27 cellular contexts compared by ENCODE assay signal in genomic region chr1:24095140-24095859, GRCh38. TPM values are rescaled to one million over a fixed set of nuclear protein-coding genes. Genes with fewer than 3 reads are reported as not detected.
DNase-seq lines count a peak whose midpoint lies in the region; ATAC-seq, FAIRE-seq and TF ChIP-seq lines count a peak whose summit lies in the region.
"Had no signal": no experiment of that assay in that cellular context is flagged by ENCODE, and none has a peak within 500 bp of the region (broad histone marks: within the 10 kb centered on the region; RNA-seq: fewer than 3 reads in every experiment).

No MANE protein-coding gene starts in this region.

- H3K27ac ChIP-seq in left ventricle myocardium inferior (replicated peaks) (peak overlapping the region; percentile 96), kidney (ENCODE audit: low read depth in 2 of 2, low read length in 2 of 2) (no peak overlapping the region), gastrocnemius medialis (peak overlapping the region; percentile 93 to 97 (median 96))
- H3K27ac ChIP-seq: A549, GM23248 had no signal

- in situ Hi-C loops in gastrocnemius medialis (cut with MboI; ENCODE audit: low sequenced_read_pairs in 4 of 4), result no loop called here

- H3K27me3 ChIP-seq in left ventricle myocardium inferior (ENCODE audit: low read depth), result no peaks in the 10 kb centered on the region
- no peaks in the 10 kb centered on the region for H3K27me3 ChIP-seq in gastrocnemius medialis

- POLR2A ChIA-PET in WTC11 (lab: Charles Lee), result no interaction called here

- FAIRE-seq in kidney (lab: Jason Lieb, UNC), result no peak
- FAIRE-seq: A549 had no signal

- intact Hi-C loops in left ventricle myocardium inferior (cut with micrococcal nuclease) (no loop called here), cardiac septum (cut with DNase I) (no loop called here), kidney (cut with DNase I) (no loop called here), gastrocnemius medialis (cut with DNase I; ENCODE audit: low total_unique reads) (no loop called here)

- H3K4me1 Mint-ChIP-seq in WTC11, result peaks cover 9% of the 10 kb centered on the region
- H3K4me1 Mint-ChIP-seq: CD4-positive, alpha-beta memory T cell had no signal

- no peak overlapping the region for H3K9ac ChIP-seq in kidney (ENCODE audit: low read length in 2 of 2)
- H3K9ac ChIP-seq: GM23248 had no signal

- H3K4me3 ChIP-seq in left ventricle myocardium inferior (peak overlapping the region; percentile 12), kidney (ENCODE audit: low read length in 2 of 2) (no peak overlapping the region), gastrocnemius medialis (no peak overlapping the region)
- H3K4me3 ChIP-seq: A549, GM23248 had no signal

- TF ChIP-seq CTCF in left ventricle myocardium inferior (IDR thresholded peaks at IDR 0.05; ENCODE audit: borderline replicate concordance), result no peak
- TF ChIP-seq CTCF in WTC11 (IDR thresholded peaks at IDR 0.05), result no peak
- no peak for TF ChIP-seq CTCF in kidney (IDR thresholded peaks at IDR 0.05; ENCODE audit: borderline replicate concordance, extremely low read depth, insufficient read depth)
- no peak for TF ChIP-seq CTCF in gastrocnemius medialis (IDR thresholded peaks at IDR 0.05 in 4 of 5, conservative IDR thresholded peaks at IDR 0.05 in 1 of 5)

- H3K27me3 Mint-ChIP-seq in WTC11 (ENCODE audit: low read depth), result no peaks in the 10 kb centered on the region
- H3K27me3 Mint-ChIP-seq: CD4-positive, alpha-beta memory T cell had no signal

- no peaks in the 10 kb centered on the region for H3K9me3 Mint-ChIP-seq in WTC11
- H3K9me3 Mint-ChIP-seq: CD4-positive, alpha-beta memory T cell; IgD-negative memory B cell had no signal

- H3K4me3 Mint-ChIP-seq in WTC11, result no peak overlapping the region
- H3K4me3 Mint-ChIP-seq: CD4-positive, alpha-beta memory T cell; IgD-negative memory B cell had no signal

- H3K36me3 ChIP-seq in left ventricle myocardium inferior (peaks cover 42% of the 10 kb centered on the region), kidney (ENCODE audit: control insufficient read depth in 1 of 2, insufficient read depth in 2 of 2, low read length in 2 of 2) (peaks cover 0 to 7% of the 10 kb centered on the region in 2 donors), gastrocnemius medialis (peaks cover 0 to 25% of the 10 kb centered on the region in 2 donors)

- DNase-seq in left ventricle myocardium inferior (no peak), cardiac septum (ENCODE audit: low spot score) (no peak), WTC11 (ENCODE audit: low spot score) (no peak), kidney (peak; percentile 5), gastrocnemius medialis (no peak), amniotic stem cell (lab: John Stamatoyannopoulos, UW) (no peak)
- DNase-seq: AML-193; C1 segment of cervical spinal cord; CD4-positive, alpha-beta memory T cell; COR-L47; GM23248; NCI-H1092; NCI-H1417 treated with DMSO at 0.1 percent for 48 hours; NCI-H187; NCI-H2081 treated with DMSO at 0.1 percent for 48 hours; NCI-H2171; NCI-H524; NCI-H748 treated with DMSO at 0.1 percent for 48 hours; NK-92 treated with Interleukin-12 subunit alpha and Interleukin-12 subunit beta, amount 100 ng/mL, for 24 hours; PC-3 had no signal

- no peaks in the 10 kb centered on the region for H3K36me3 Mint-ChIP-seq in WTC11
- H3K36me3 Mint-ChIP-seq: CD4-positive, alpha-beta memory T cell; IgD-negative memory B cell had no signal

- no peaks in the 10 kb centered on the region for H3K9me3 ChIP-seq in left ventricle myocardium inferior (replicated peaks)
- no peaks in the 10 kb centered on the region for H3K9me3 ChIP-seq in kidney (ENCODE audit: control insufficient read depth in 1 of 2, low read length in 2 of 2)
- no peaks in the 10 kb centered on the region for H3K9me3 ChIP-seq in gastrocnemius medialis
- H3K9me3 ChIP-seq: A549 had no signal

- CTCF ChIA-PET in WTC11 (lab: Charles Lee), result interaction anchor here (0.6 to 3.5 kb wide), 20 partner anchors 9 to 296 kb away, joined by 3 to 16 read pairs (median 4); partner anchors contain the start of gene MYOM3

- peak; percentile 38 for ATAC-seq in WTC11
- peak in 1 of 2 donors; percentile 0 for ATAC-seq in gastrocnemius medialis
- no peak for ATAC-seq in HG03039 (IDR thresholded peaks at IDR 0.05; ENCODE audit: unreplicated experiment)
- ATAC-seq: HCT116, PC-3 had no signal

- no peak for TF ChIP-seq POLR2A in gastrocnemius medialis (IDR thresholded peaks at IDR 0.05)

- no peak overlapping the region for H3K27ac Mint-ChIP-seq in WTC11
- H3K27ac Mint-ChIP-seq: CD4-positive, alpha-beta memory T cell; IgD-negative memory B cell had no signal

- peaks cover 90% of the 10 kb centered on the region for H3K4me1 ChIP-seq in left ventricle myocardium inferior
- peaks cover 10 to 11% of the 10 kb centered on the region in 2 donors for H3K4me1 ChIP-seq in kidney (ENCODE audit: control insufficient read depth in 1 of 2, insufficient read depth in 1 of 2, low read depth in 1 of 2, low read length in 2 of 2)
- peaks cover 31 to 39% of the 10 kb centered on the region in 2 donors for H3K4me1 ChIP-seq in gastrocnemius medialis

TF ChIP-seq in WTC11, 78 proteins besides CTCF, POLR2A, EP300 and RAD21 (continues in another document):
- no peak for TF ChIP-seq SMAD3 (CRISPR knock-in tag; IDR thresholded peaks at IDR 0.05; ENCODE audit: borderline replicate concordance)
- TF ChIP-seq ZNF423 (CRISPR knock-in tag; IDR thresholded peaks at IDR 0.05), result no peak
- no peak for TF ChIP-seq EMX1 (CRISPR knock-in tag; IDR thresholded peaks at IDR 0.05)
- TF ChIP-seq ATF6 (CRISPR knock-in tag; IDR thresholded peaks at IDR 0.05), result no peak
- TF ChIP-seq PRDM15 (CRISPR knock-in tag; IDR thresholded peaks at IDR 0.05), result no peak
- no peak for TF ChIP-seq CREB1 (CRISPR knock-in tag; IDR thresholded peaks at IDR 0.05)

RNA-seq across cellular contexts. Expression of gene MYOM3, which starts 16.6 kb away (rescaled TPM):
- 440 TPM for total RNA-seq in left ventricle myocardium inferior
- 249 TPM for total RNA-seq in cardiac septum
- total RNA-seq in WTC11 (2021), result 0.13 to 0.16 TPM (median 0.14 TPM) in 3 replicates
- total RNA-seq in kidney, result 13.5 TPM
- polyA plus RNA-seq in kidney (ENCODE audit: insufficient read depth, low read depth, low replicate concordance), result 20.5 TPM
- 100 to 1,000 TPM; 114 to 266 (median 184) TPM for total RNA-seq in gastrocnemius medialis
- total RNA-seq: CD4-positive, alpha-beta memory T cell; SK-MEL-5 had no signal
- polyA plus RNA-seq: CD4-positive, alpha-beta memory T cell; IgD-negative memory B cell had no signal

RNA-seq across cellular contexts. Expression of gene IL22RA1, which starts 47.6 kb away (rescaled TPM):
- total RNA-seq in left ventricle myocardium inferior (0.14 TPM), cardiac septum (0.35 TPM), WTC11 (2021) (0.14 to 0.28 TPM (median 0.25 TPM) in 3 replicates), kidney (1.4 TPM), gastrocnemius medialis (under 1 TPM in 1 of 4 donors, not detected in 3; 0.36 TPM)
- 1.4 TPM for polyA plus RNA-seq in kidney (ENCODE audit: insufficient read depth, low read depth, low replicate concordance)
- total RNA-seq: CD4-positive, alpha-beta memory T cell; Daoy; G401; GM23248 had no signal
- polyA plus RNA-seq: CD4-positive, alpha-beta memory T cell; IgD-negative memory B cell had no signal

Comparison
In these comparisons a context has a peak if more than half of its experiments do, and no peak if none do; other contexts are left out.
1. H3K27ac ChIP-seq: peak in left ventricle myocardium inferior (single experiment) and gastrocnemius medialis (4 of 4); none in kidney (0 of 2).
2. RNA of gene MYOM3, which starts 16.6 kb away (total RNA-seq): 440 TPM in left ventricle myocardium inferior (single experiment), 249 TPM in cardiac septum (single experiment), 114 to 266 TPM in gastrocnemius medialis and 13.5 TPM in kidney (single experiment); 0.13 to 0.16 TPM in WTC11; every median in the first group is over 10 times any median in the second.